ENCODE assay signal across 25 cellular contexts in genomic region chr15:101283931-101284330, GRCh38.
"Had no signal": no experiment of that assay in that cellular context is flagged by ENCODE, and none has a peak within 500 bp of the region (broad histone marks: within the 10 kb centered on the region; RNA-seq: fewer than 3 reads in every experiment).

No MANE protein-coding gene starts in this region.

- H3K27ac ChIP-seq: brain microvascular endothelial cell, cardiac muscle cell, SK-N-MC, VCaP had no signal

- DNase-seq: activated CD4-positive, CD25-positive, alpha-beta regulatory T cell; activated CD8-positive, alpha-beta memory T cell treated with anti-CD3 and anti-CD28 coated beads, Interleukin-2, amount 10 ng/mL, durations not matched to agents 7 days and 5 days; activated effector memory CD4-positive, alpha-beta T cell treated with Interleukin-2 at 50 U/mL for 16 hours; activated naive CD4-positive, alpha-beta T cell; amygdala; brain microvascular endothelial cell; IMR-90; Kasumi-1; KBM-7; NCI-H1105 treated with DMSO at 0.1 percent for 48 hours; NCI-H1436 treated with DMSO at 0.1 percent for 48 hours; NCI-H187; NCI-H2081; NCI-H510A treated with DMSO at 0.1 percent for 48 hours; NCI-H69; NK-92 treated with Interleukin-12 subunit alpha and Interleukin-12 subunit beta, amount 100 ng/mL, for 24 hours; PC-3; RPMI8226; T-cell; T-helper 2 cell had no signal

- H3K4me3 Mint-ChIP-seq: activated CD8-positive, alpha-beta memory T cell treated with anti-CD3 and anti-CD28 coated beads, Interleukin-2, amount 10 ng/mL, durations not matched to agents 7 days and 5 days; activated naive CD8-positive, alpha-beta T cell; T-cell had no signal

- H3K4me3 ChIP-seq: cardiac muscle cell, SK-N-MC had no signal

- H3K27ac Mint-ChIP-seq: activated CD8-positive, alpha-beta memory T cell treated with anti-CD3 and anti-CD28 coated beads, Interleukin-2, amount 10 ng/mL, durations not matched to agents 7 days and 5 days; activated naive CD8-positive, alpha-beta T cell; T-cell had no signal

- ATAC-seq: activated CD8-positive, alpha-beta memory T cell treated with anti-CD3 and anti-CD28 coated beads, Interleukin-2, amount 10 ng/mL, durations not matched to agents 7 days and 5 days; PC-3; Right ventricle myocardium inferior; T-cell had no signal

- H3K9me3 Mint-ChIP-seq: T-cell had no signal

- H3K27me3 Mint-ChIP-seq: activated CD8-positive, alpha-beta memory T cell treated with anti-CD3 and anti-CD28 coated beads, Interleukin-2, amount 10 ng/mL, durations not matched to agents 7 days and 5 days; activated naive CD8-positive, alpha-beta T cell; T-cell had no signal

- H3K27me3 ChIP-seq: brain microvascular endothelial cell, cardiac muscle cell had no signal
